Comparison of ENCODE assay signal across 13 cellular contexts in genomic region chr6:43935921-43936320, GRCh38.
"Had no signal": no experiment of that assay in that cellular context is flagged by ENCODE, and none has a peak within 500 bp of the region (broad histone marks: within the 10 kb centered on the region; RNA-seq: fewer than 3 reads in every experiment).

No MANE protein-coding gene starts in this region.

- H3K4me3 Mint-ChIP-seq: activated T-cell treated with anti-CD3 and anti-CD28 coated beads, Interleukin-2, amount 50 U/mL, for 72 hours; stimulated activated naive CD8-positive, alpha-beta T cell treated with anti-CD3 and anti-CD28 coated beads, Interleukin-15, amount 100 ng/mL, for 72 hours had no signal

- H3K27ac ChIP-seq: epithelial cell of prostate, pancreas, suprapubic skin, transverse colon, uterus had no signal

- H3K36me3 Mint-ChIP-seq: activated naive CD4-positive, alpha-beta T cell treated with anti-CD3 and anti-CD28 coated beads, Interleukin-2, amount 50 U/mL, for 72 hours had no signal

- ATAC-seq: activated naive CD4-positive, alpha-beta T cell treated with anti-CD3 and anti-CD28 coated beads, Interleukin-2, amount 50 U/mL, for 72 hours; activated T-cell treated with anti-CD3 and anti-CD28 coated beads, Interleukin-2, amount 50 U/mL, for 72 hours; pancreas; stimulated activated naive CD8-positive, alpha-beta T cell treated with anti-CD3 and anti-CD28 coated beads, Interleukin-15, amount 100 ng/mL, for 72 hours had no signal

- H3K36me3 ChIP-seq: pancreas, suprapubic skin, transverse colon, uterus had no signal

- H3K4me1 Mint-ChIP-seq: stimulated activated naive CD8-positive, alpha-beta T cell treated with anti-CD3 and anti-CD28 coated beads, Interleukin-15, amount 100 ng/mL, for 72 hours had no signal

- DNase-seq: activated gamma-delta T cell; activated T-cell treated with anti-CD3 and anti-CD28 coated beads, Interleukin-2, amount 50 U/mL, for 72 hours; amniotic stem cell; hippocampal formation; mammary epithelial cell; T1000; transverse colon had no signal

- H3K9me3 ChIP-seq: pancreas, suprapubic skin, transverse colon, uterus had no signal

- H3K27ac Mint-ChIP-seq: activated T-cell treated with anti-CD3 and anti-CD28 coated beads, Interleukin-2, amount 50 U/mL, for 72 hours had no signal

- H3K9me3 Mint-ChIP-seq: activated naive CD4-positive, alpha-beta T cell treated with anti-CD3 and anti-CD28 coated beads, Interleukin-2, amount 50 U/mL, for 72 hours; activated T-cell treated with anti-CD3 and anti-CD28 coated beads, Interleukin-2, amount 50 U/mL, for 72 hours; stimulated activated naive CD8-positive, alpha-beta T cell treated with anti-CD3 and anti-CD28 coated beads, Interleukin-15, amount 100 ng/mL, for 72 hours had no signal

- H3K4me3 ChIP-seq: pancreas, suprapubic skin, transverse colon, uterus had no signal

- H3K4me1 ChIP-seq: pancreas, suprapubic skin, uterus had no signal

- H3K27me3 Mint-ChIP-seq: stimulated activated naive CD8-positive, alpha-beta T cell treated with anti-CD3 and anti-CD28 coated beads, Interleukin-15, amount 100 ng/mL, for 72 hours had no signal

- H3K27me3 ChIP-seq: pancreas, suprapubic skin, transverse colon, uterus had no signal
